Comparison of ENCODE assay signal across 28 cellular contexts in genomic region chr3:56833031-56833430, GRCh38.
"Had no signal": no experiment of that assay in that cellular context is flagged by ENCODE, and none has a peak within 500 bp of the region (broad histone marks: within the 10 kb centered on the region; RNA-seq: fewer than 3 reads in every experiment).

No MANE protein-coding gene starts in this region.

- H3K27ac ChIP-seq: esophagus squamous epithelium, gastrocnemius medialis, sigmoid colon, spleen, thoracic aorta, vagina, VCaP had no signal

- H3K4me1 ChIP-seq: gastrocnemius medialis, sigmoid colon, vagina had no signal

- DNase-seq: activated CD4-positive, alpha-beta memory T cell treated with anti-CD3 and anti-CD28 coated beads, Interleukin-2, amount 10 ng/mL, durations not matched to agents 7 days and 5 days; activated CD4-positive, alpha-beta T cell treated with anti-CD3 and anti-CD28 coated beads, Interleukin-2, amount 10 ng/mL, durations not matched to agents 24 days and 14 days; activated CD8-positive, alpha-beta memory T cell treated with anti-CD3 and anti-CD28 coated beads, Interleukin-2, amount 10 ng/mL, durations not matched to agents 7 days and 5 days; activated effector memory CD4-positive, alpha-beta T cell treated with anti-CD3 and anti-CD28 coated beads, Interleukin-2, amount 50 U/mL, for 16 hours; activated naive CD4-positive, alpha-beta T cell treated with anti-CD3 and anti-CD28 coated beads, Interleukin-2, amount 10 ng/mL, durations not matched to agents 7 days and 5 days; activated T-cell treated with anti-CD3 and anti-CD28 coated beads for 4 hours; amygdala; cerebellar nuclear complex; cortex of kidney; endodermal cell; esophagus squamous epithelium; gastrocnemius medialis; hypothalamus; left cardiac atrium; midbrain; retina; sigmoid colon; spleen; stimulated activated CD4-positive, alpha-beta T cell treated with anti-CD3 and anti-CD28 coated beads, Interleukin-4, amount 100 ng/mL, for 1 hour; stimulated activated naive CD4-positive, alpha-beta T cell had no signal

- H3K4me3 ChIP-seq: esophagus squamous epithelium, gastrocnemius medialis, sigmoid colon, spleen, thoracic aorta, vagina had no signal

- FAIRE-seq: islet of Langerhans had no signal

- H3K36me3 Mint-ChIP-seq: natural killer cell treated with Interleukin-12 subunit alpha and Interleukin-12 subunit beta and Interleukin-15 and Interleukin-18, amount 100 ng/mL, for 72 hours; type B pancreatic cell had no signal

- H3K9me3 Mint-ChIP-seq: activated CD4-positive, alpha-beta memory T cell treated with anti-CD3 and anti-CD28 coated beads, Interleukin-2, amount 10 ng/mL, durations not matched to agents 7 days and 5 days; activated CD4-positive, alpha-beta T cell treated with anti-CD3 and anti-CD28 coated beads, Interleukin-2, amount 10 ng/mL, durations not matched to agents 24 days and 14 days; activated naive CD4-positive, alpha-beta T cell treated with anti-CD3 and anti-CD28 coated beads, Interleukin-2, amount 10 ng/mL, durations not matched to agents 7 days and 5 days; endodermal cell; natural killer cell treated with Interleukin-12 subunit alpha and Interleukin-12 subunit beta and Interleukin-15 and Interleukin-18, amount 100 ng/mL, for 72 hours; type B pancreatic cell had no signal

- H3K27me3 ChIP-seq: esophagus squamous epithelium, gastrocnemius medialis, sigmoid colon, spleen, vagina had no signal

- H3K9me3 ChIP-seq: esophagus squamous epithelium, gastrocnemius medialis, sigmoid colon, spleen, thoracic aorta, vagina had no signal

- H3K4me3 Mint-ChIP-seq: activated CD4-positive, alpha-beta memory T cell treated with anti-CD3 and anti-CD28 coated beads, Interleukin-2, amount 10 ng/mL, durations not matched to agents 7 days and 5 days; activated CD4-positive, alpha-beta T cell treated with anti-CD3 and anti-CD28 coated beads, Interleukin-2, amount 10 ng/mL, durations not matched to agents 24 days and 14 days; activated CD8-positive, alpha-beta memory T cell treated with anti-CD3 and anti-CD28 coated beads, Interleukin-2, amount 10 ng/mL, durations not matched to agents 7 days and 5 days; activated naive CD4-positive, alpha-beta T cell treated with anti-CD3 and anti-CD28 coated beads, Interleukin-2, amount 10 ng/mL, durations not matched to agents 7 days and 5 days; endodermal cell; natural killer cell treated with Interleukin-12 subunit alpha and Interleukin-12 subunit beta and Interleukin-15 and Interleukin-18, amount 100 ng/mL, for 72 hours; type B pancreatic cell had no signal

- H3K36me3 ChIP-seq: esophagus squamous epithelium, gastrocnemius medialis, sigmoid colon, spleen, thoracic aorta, vagina had no signal

- ATAC-seq: activated CD4-positive, CD25-positive, alpha-beta regulatory T cell treated with anti-CD3 and anti-CD28 coated beads, Interleukin-2, amount 50 U/mL, for 24 hours; activated CD8-positive, alpha-beta memory T cell treated with anti-CD3 and anti-CD28 coated beads, Interleukin-2, amount 10 ng/mL, durations not matched to agents 7 days and 5 days; gastrocnemius medialis; left cardiac atrium; natural killer cell treated with Interleukin-12 subunit alpha and Interleukin-12 subunit beta and Interleukin-15 and Interleukin-18, amount 100 ng/mL, for 72 hours had no signal

- H3K27ac Mint-ChIP-seq: activated CD4-positive, alpha-beta memory T cell treated with anti-CD3 and anti-CD28 coated beads, Interleukin-2, amount 10 ng/mL, durations not matched to agents 7 days and 5 days; activated CD4-positive, alpha-beta T cell treated with anti-CD3 and anti-CD28 coated beads, Interleukin-2, amount 10 ng/mL, durations not matched to agents 24 days and 14 days; activated CD8-positive, alpha-beta memory T cell treated with anti-CD3 and anti-CD28 coated beads, Interleukin-2, amount 10 ng/mL, durations not matched to agents 7 days and 5 days; activated naive CD4-positive, alpha-beta T cell treated with anti-CD3 and anti-CD28 coated beads, Interleukin-2, amount 10 ng/mL, durations not matched to agents 7 days and 5 days; endodermal cell; natural killer cell treated with Interleukin-12 subunit alpha and Interleukin-12 subunit beta and Interleukin-15 and Interleukin-18, amount 100 ng/mL, for 72 hours; progenitor cell of endocrine pancreas; type B pancreatic cell had no signal

- H3K27me3 Mint-ChIP-seq: activated CD4-positive, alpha-beta memory T cell treated with anti-CD3 and anti-CD28 coated beads, Interleukin-2, amount 10 ng/mL, durations not matched to agents 7 days and 5 days; activated CD4-positive, alpha-beta T cell treated with anti-CD3 and anti-CD28 coated beads, Interleukin-2, amount 10 ng/mL, durations not matched to agents 24 days and 14 days; activated CD8-positive, alpha-beta memory T cell treated with anti-CD3 and anti-CD28 coated beads, Interleukin-2, amount 10 ng/mL, durations not matched to agents 7 days and 5 days; activated naive CD4-positive, alpha-beta T cell treated with anti-CD3 and anti-CD28 coated beads, Interleukin-2, amount 10 ng/mL, durations not matched to agents 7 days and 5 days; natural killer cell treated with Interleukin-12 subunit alpha and Interleukin-12 subunit beta and Interleukin-15 and Interleukin-18, amount 100 ng/mL, for 72 hours; progenitor cell of endocrine pancreas; type B pancreatic cell had no signal
